ENCODE assay signal across 27 cellular contexts in genomic region chr1:245921417-245921816, GRCh38.
"Had no signal": no experiment of that assay in that cellular context is flagged by ENCODE, and none has a peak within 500 bp of the region (broad histone marks: within the 10 kb centered on the region; RNA-seq: fewer than 3 reads in every experiment).

No MANE protein-coding gene starts in this region.

- FAIRE-seq: colon, endometrium, endothelial cell of umbilical vein, frontal cortex had no signal

- H3K9me3 ChIP-seq: colonic mucosa, esophagus muscularis mucosa, esophagus squamous epithelium, gastrocnemius medialis, gastroesophageal sphincter had no signal

- H3K27me3 ChIP-seq: colonic mucosa, dorsolateral prefrontal cortex, esophagus muscularis mucosa, esophagus squamous epithelium, foreskin keratinocyte, gastrocnemius medialis, gastroesophageal sphincter, heart left ventricle, heart right ventricle had no signal

- H3K27ac ChIP-seq: colonic mucosa, coronary artery, dorsolateral prefrontal cortex, epithelial cell of prostate, esophagus muscularis mucosa, esophagus squamous epithelium, foreskin keratinocyte, gastrocnemius medialis, gastroesophageal sphincter, heart left ventricle, heart right ventricle had no signal

- H3K36me3 ChIP-seq: colonic mucosa, esophagus muscularis mucosa, esophagus squamous epithelium, gastrocnemius medialis, heart left ventricle, heart right ventricle had no signal

- DNase-seq: colonic mucosa; cortex of kidney; dermis blood vessel endothelial cell; dorsolateral prefrontal cortex; effector CD8-positive, alpha-beta T cell; effector memory CD4-positive, alpha-beta T cell; effector memory CD8-positive, alpha-beta T cell; endodermal cell; erythroblast; esophagus squamous epithelium; foreskin fibroblast; foreskin keratinocyte; foreskin melanocyte; gastrocnemius medialis; glutamatergic neuron; head of caudate nucleus; heart left ventricle; heart right ventricle had no signal

- ATAC-seq: effector memory CD8-positive, alpha-beta T cell; esophagus mucosa; foreskin keratinocyte; gastrocnemius medialis; gastroesophageal sphincter; heart left ventricle; heart right ventricle had no signal

- H3K4me3 ChIP-seq: colonic mucosa, coronary artery, dorsolateral prefrontal cortex, esophagus muscularis mucosa, esophagus squamous epithelium, gastrocnemius medialis, gastroesophageal sphincter, heart left ventricle, heart right ventricle had no signal

- H3K4me1 ChIP-seq: colonic mucosa, esophagus muscularis mucosa, esophagus squamous epithelium, foreskin keratinocyte, gastrocnemius medialis, gastroesophageal sphincter, heart left ventricle, heart right ventricle had no signal
